ENCODE assay signal across 1 cellular context in the genomic region with DNA sequence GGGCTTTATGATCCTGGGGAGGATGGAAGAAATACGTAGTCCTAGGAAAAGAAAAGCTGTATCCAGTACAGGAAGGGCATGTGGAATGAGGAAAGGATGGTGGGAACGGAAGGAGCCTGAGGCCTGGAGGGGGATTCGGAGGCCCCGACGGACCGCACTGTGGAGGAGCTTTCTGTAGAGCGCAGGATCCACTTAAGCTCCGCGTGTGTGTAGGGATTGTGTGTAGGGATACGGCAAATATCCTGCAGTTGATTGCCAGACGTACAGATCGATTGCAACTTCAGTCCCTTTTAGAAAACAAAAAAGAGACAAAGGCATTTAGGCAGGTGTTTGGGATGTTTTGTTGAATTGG.
TF ChIP-seq lines count a peak whose summit lies in the region.

No MANE protein-coding gene starts in this region.

TF ChIP-seq in HepG2, 621 proteins besides CTCF, POLR2A, EP300 and RAD21 (continued from another document):
- TF ChIP-seq, protein P1, sequence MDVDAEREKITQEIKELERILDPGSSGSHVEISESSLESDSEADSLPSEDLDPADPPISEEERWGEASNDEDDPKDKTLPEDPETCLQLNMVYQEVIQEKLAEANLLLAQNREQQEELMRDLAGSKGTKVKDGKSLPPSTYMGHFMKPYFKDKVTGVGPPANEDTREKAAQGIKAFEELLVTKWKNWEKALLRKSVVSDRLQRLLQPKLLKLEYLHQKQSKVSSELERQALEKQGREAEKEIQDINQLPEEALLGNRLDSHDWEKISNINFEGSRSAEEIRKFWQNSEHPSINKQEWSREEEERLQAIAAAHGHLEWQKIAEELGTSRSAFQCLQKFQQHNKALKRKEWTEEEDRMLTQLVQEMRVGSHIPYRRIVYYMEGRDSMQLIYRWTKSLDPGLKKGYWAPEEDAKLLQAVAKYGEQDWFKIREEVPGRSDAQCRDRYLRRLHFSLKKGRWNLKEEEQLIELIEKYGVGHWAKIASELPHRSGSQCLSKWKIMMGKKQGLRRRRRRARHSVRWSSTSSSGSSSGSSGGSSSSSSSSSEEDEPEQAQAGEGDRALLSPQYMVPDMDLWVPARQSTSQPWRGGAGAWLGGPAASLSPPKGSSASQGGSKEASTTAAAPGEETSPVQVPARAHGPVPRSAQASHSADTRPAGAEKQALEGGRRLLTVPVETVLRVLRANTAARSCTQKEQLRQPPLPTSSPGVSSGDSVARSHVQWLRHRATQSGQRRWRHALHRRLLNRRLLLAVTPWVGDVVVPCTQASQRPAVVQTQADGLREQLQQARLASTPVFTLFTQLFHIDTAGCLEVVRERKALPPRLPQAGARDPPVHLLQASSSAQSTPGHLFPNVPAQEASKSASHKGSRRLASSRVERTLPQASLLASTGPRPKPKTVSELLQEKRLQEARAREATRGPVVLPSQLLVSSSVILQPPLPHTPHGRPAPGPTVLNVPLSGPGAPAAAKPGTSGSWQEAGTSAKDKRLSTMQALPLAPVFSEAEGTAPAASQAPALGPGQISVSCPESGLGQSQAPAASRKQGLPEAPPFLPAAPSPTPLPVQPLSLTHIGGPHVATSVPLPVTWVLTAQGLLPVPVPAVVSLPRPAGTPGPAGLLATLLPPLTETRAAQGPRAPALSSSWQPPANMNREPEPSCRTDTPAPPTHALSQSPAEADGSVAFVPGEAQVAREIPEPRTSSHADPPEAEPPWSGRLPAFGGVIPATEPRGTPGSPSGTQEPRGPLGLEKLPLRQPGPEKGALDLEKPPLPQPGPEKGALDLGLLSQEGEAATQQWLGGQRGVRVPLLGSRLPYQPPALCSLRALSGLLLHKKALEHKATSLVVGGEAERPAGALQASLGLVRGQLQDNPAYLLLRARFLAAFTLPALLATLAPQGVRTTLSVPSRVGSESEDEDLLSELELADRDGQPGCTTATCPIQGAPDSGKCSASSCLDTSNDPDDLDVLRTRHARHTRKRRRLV (CRISPR knock-in tag; IDR thresholded peaks at IDR 0.05) = no peak
- TF ChIP-seq, protein P2, sequence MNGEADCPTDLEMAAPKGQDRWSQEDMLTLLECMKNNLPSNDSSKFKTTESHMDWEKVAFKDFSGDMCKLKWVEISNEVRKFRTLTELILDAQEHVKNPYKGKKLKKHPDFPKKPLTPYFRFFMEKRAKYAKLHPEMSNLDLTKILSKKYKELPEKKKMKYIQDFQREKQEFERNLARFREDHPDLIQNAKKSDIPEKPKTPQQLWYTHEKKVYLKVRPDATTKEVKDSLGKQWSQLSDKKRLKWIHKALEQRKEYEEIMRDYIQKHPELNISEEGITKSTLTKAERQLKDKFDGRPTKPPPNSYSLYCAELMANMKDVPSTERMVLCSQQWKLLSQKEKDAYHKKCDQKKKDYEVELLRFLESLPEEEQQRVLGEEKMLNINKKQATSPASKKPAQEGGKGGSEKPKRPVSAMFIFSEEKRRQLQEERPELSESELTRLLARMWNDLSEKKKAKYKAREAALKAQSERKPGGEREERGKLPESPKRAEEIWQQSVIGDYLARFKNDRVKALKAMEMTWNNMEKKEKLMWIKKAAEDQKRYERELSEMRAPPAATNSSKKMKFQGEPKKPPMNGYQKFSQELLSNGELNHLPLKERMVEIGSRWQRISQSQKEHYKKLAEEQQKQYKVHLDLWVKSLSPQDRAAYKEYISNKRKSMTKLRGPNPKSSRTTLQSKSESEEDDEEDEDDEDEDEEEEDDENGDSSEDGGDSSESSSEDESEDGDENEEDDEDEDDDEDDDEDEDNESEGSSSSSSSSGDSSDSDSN (CRISPR knock-in tag; IDR thresholded peaks at IDR 0.05) = no peak
- TF ChIP-seq ZNF331 (CRISPR knock-in tag; IDR thresholded peaks at IDR 0.05) (no peak), NFYB (CRISPR knock-in tag; IDR thresholded peaks at IDR 0.05) (no peak), ZNF530 (CRISPR knock-in tag; IDR thresholded peaks at IDR 0.05; ENCODE audit: low read depth) (no peak), SYNCRIP (IDR thresholded peaks at IDR 0.05; ENCODE audit: insufficient read depth, low read depth, low read length) (no peak), HDAC6 (IDR thresholded peaks at IDR 0.05; ENCODE audit: low read depth, low read length) (no peak), RFXAP (CRISPR knock-in tag; IDR thresholded peaks at IDR 0.05; ENCODE audit: borderline replicate concordance) (no peak), ZSCAN30 (CRISPR knock-in tag; IDR thresholded peaks at IDR 0.05) (no peak), ZNF10 (CRISPR knock-in tag; IDR thresholded peaks at IDR 0.05; ENCODE audit: borderline replicate concordance, low read depth) (no peak)
- TF ChIP-seq, protein P3, sequence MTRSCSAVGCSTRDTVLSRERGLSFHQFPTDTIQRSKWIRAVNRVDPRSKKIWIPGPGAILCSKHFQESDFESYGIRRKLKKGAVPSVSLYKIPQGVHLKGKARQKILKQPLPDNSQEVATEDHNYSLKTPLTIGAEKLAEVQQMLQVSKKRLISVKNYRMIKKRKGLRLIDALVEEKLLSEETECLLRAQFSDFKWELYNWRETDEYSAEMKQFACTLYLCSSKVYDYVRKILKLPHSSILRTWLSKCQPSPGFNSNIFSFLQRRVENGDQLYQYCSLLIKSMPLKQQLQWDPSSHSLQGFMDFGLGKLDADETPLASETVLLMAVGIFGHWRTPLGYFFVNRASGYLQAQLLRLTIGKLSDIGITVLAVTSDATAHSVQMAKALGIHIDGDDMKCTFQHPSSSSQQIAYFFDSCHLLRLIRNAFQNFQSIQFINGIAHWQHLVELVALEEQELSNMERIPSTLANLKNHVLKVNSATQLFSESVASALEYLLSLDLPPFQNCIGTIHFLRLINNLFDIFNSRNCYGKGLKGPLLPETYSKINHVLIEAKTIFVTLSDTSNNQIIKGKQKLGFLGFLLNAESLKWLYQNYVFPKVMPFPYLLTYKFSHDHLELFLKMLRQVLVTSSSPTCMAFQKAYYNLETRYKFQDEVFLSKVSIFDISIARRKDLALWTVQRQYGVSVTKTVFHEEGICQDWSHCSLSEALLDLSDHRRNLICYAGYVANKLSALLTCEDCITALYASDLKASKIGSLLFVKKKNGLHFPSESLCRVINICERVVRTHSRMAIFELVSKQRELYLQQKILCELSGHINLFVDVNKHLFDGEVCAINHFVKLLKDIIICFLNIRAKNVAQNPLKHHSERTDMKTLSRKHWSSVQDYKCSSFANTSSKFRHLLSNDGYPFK (CRISPR knock-in tag; IDR thresholded peaks at IDR 0.05; ENCODE audit: borderline replicate concordance) = no peak
TF ChIP-seq in HepG2: peak in this region for 6.
